Comparison of ENCODE assay signal across 14 cellular contexts in the genomic region with DNA sequence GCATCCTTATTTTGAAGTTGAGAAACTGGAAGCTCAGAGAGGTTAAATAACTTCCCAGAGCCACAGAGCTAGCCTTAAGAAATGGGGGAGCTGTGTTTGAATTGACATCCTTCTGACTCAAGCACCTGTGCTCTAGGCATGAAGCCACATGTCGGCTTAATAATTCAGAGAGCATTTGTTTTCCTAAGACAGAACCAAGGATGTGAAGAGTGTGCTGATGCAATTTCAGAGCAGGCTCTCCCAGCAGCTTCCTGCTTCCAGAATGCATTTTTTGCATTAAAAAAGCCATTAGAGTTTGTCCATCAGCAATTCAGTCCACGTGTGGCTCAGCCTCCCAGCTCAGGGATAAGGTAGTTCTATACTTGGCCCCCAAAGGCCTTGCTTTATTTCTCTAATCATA. TPM values are rescaled to one million over a fixed set of nuclear protein-coding genes. Genes with fewer than 3 reads are reported as not detected.
DNase-seq lines count a peak whose midpoint lies in the region; ATAC-seq, FAIRE-seq and TF ChIP-seq lines count a peak whose summit lies in the region.
"Had no signal": no experiment of that assay in that cellular context is flagged by ENCODE, and none has a peak within 500 bp of the region (broad histone marks: within the 10 kb centered on the region; RNA-seq: fewer than 3 reads in every experiment).

No MANE protein-coding gene starts in this region.

- H2AFZ ChIP-seq in GM23248 (peak overlapping the region; percentile 36), keratinocyte (ENCODE audit: control insufficient read depth, low read length) (peak overlapping the region; percentile 20)
- H2AFZ ChIP-seq: hepatocyte had no signal

- no peaks in the 10 kb centered on the region for H3K9me2 ChIP-seq in GM23248 (ENCODE audit: insufficient read depth)

- WGBS in GM23248 (ENCODE audit: low coverage in 1 of 2, low lambda C conversion rate in 2 of 2, missing lambda C conversion rate in 2 of 2), 2 experiments, result 90 to 95% methylated on average over 2 of the region's 2 CpGs

- no peak for TF ChIP-seq CTCF in AG10803 (conservative IDR thresholded peaks at IDR 0.05; ENCODE audit: low read length)
- TF ChIP-seq CTCF in keratinocyte (optimal IDR thresholded peaks at IDR 0.05 in 1 of 3, IDR thresholded peaks at IDR 0.05 in 1 of 3, conservative IDR thresholded peaks at IDR 0.05 in 1 of 3; ENCODE audit: extremely low read depth in 1 of 3, insufficient read depth in 2 of 3, low read length in 3 of 3), result no peak

- FAIRE-seq in keratinocyte (lab: Jason Lieb, UNC), result peak; percentile 96

- 0 out of 2 replicates have a peak overlapping the region, but pooled peaks have one; percentile 8 for H3K27ac ChIP-seq in GM23248
- H3K27ac ChIP-seq in keratinocyte (ENCODE audit: control insufficient read depth, insufficient read depth, low read length), result peak overlapping the region; percentile 65
- H3K27ac ChIP-seq: hepatocyte had no signal

- H3K4me1 ChIP-seq in GM23248 (ENCODE audit: insufficient read depth) (peaks cover 18% of the 10 kb centered on the region), adipocyte (ENCODE audit: control insufficient read depth, insufficient read depth, low read length) (peaks cover 6% of the 10 kb centered on the region), keratinocyte (ENCODE audit: control insufficient read depth, extremely low read depth, insufficient read depth, low read length) (peaks cover 11% of the 10 kb centered on the region)

- peak; percentile 73 for DNase-seq in AG10803 (ENCODE audit: low read depth)
- DNase-seq in GM23248, result peak; percentile 25
- DNase-seq in adipocyte (ENCODE audit: low read depth), result peak; percentile 50
- DNase-seq in keratinocyte (ENCODE audit: low read depth, low spot score), result no peak
- no peak for DNase-seq in pons (ENCODE audit: low spot score)
- DNase-seq: activated naive CD8-positive, alpha-beta T cell treated with anti-CD3 and anti-CD28 coated beads, Interleukin-2, amount 10 ng/mL, durations not matched to agents 7 days and 5 days; C1 segment of cervical spinal cord; NCI-H2081 treated with DMSO at 0.1 percent for 48 hours; stimulated activated naive CD4-positive, alpha-beta T cell; T-helper 2 cell had no signal

- no peaks in the 10 kb centered on the region for H4K20me1 ChIP-seq in GM23248 (ENCODE audit: insufficient read depth)
- H4K20me1 ChIP-seq in keratinocyte (ENCODE audit: control insufficient read depth, extremely low read depth, insufficient read depth, low read length), result no peaks in the 10 kb centered on the region

- in situ Hi-C loops in GM23248 (cut with MboI), result loop anchor here (10.0 kb wide), 1 partner anchor 100 kb away; no protein-coding TSS in a partner anchor

- H3K79me2 ChIP-seq in GM23248 (ENCODE audit: insufficient read depth) (peaks cover 100% of the 10 kb centered on the region), keratinocyte (ENCODE audit: control insufficient read depth, insufficient read depth, low read length) (no peaks in the 10 kb centered on the region)
- H3K79me2 ChIP-seq: hepatocyte had no signal

- no peaks in the 10 kb centered on the region for H3K36me3 ChIP-seq in GM23248 (ENCODE audit: low read depth)
- no peaks in the 10 kb centered on the region for H3K36me3 ChIP-seq in adipocyte (ENCODE audit: control insufficient read depth, insufficient read depth, low read length, severe bottlenecking)
- no peaks in the 10 kb centered on the region for H3K36me3 ChIP-seq in keratinocyte (ENCODE audit: control insufficient read depth in 2 of 2, extremely low read depth in 1 of 2, insufficient read depth in 2 of 2, low read length in 2 of 2)

- ATAC-seq in SK-N-SH treated with all-trans-retinoic acid at 6 μM for 48 hours, result no peak
- ATAC-seq in GM18861 (IDR thresholded peaks at IDR 0.05; ENCODE audit: unreplicated experiment), result no peak
- no peak for ATAC-seq in HG03520 (IDR thresholded peaks at IDR 0.05; ENCODE audit: unreplicated experiment)

- H3K27me3 ChIP-seq in GM23248 (replicated peaks; ENCODE audit: insufficient read depth) (no peaks in the 10 kb centered on the region), adipocyte (replicated peaks; ENCODE audit: control insufficient read depth, insufficient read depth, low read length) (no peaks in the 10 kb centered on the region), keratinocyte (ENCODE audit: control insufficient read depth, extremely low read depth, insufficient read depth, low read length) (no peaks in the 10 kb centered on the region)
- H3K27me3 ChIP-seq: hepatocyte had no signal

- H3K9me3 ChIP-seq in GM23248 (ENCODE audit: low read depth), result no peaks in the 10 kb centered on the region
- no peaks in the 10 kb centered on the region for H3K9me3 ChIP-seq in adipocyte (ENCODE audit: control insufficient read depth, low read length)
- no peaks in the 10 kb centered on the region for H3K9me3 ChIP-seq in keratinocyte (ENCODE audit: control insufficient read depth, low read depth, low read length)

- no peak overlapping the region for H3K9ac ChIP-seq in GM23248
- no peak overlapping the region for H3K9ac ChIP-seq in adipocyte (ENCODE audit: low read length)
- no peak overlapping the region for H3K9ac ChIP-seq in keratinocyte (ENCODE audit: control insufficient read depth, extremely low read depth, insufficient read depth, low read length)

- dilution Hi-C loops in keratinocyte (cut with MboI; ENCODE audit: extremely low pct_ligation_motif_present, low sequenced_read_pairs), result no loop called here

- H3F3A ChIP-seq in GM23248 (ENCODE audit: insufficient read depth), result peaks cover 5% of the 10 kb centered on the region; the same call in 1 of the 2 replicates

- H3K4me2 ChIP-seq in GM23248 (ENCODE audit: unreplicated experiment) (no peak overlapping the region), keratinocyte (ENCODE audit: control insufficient read depth, extremely low read depth, insufficient read depth, low read depth, low read length) (peak overlapping the region; percentile 41)
- H3K4me2 ChIP-seq: hepatocyte had no signal

- H3K9me1 ChIP-seq in keratinocyte (ENCODE audit: control insufficient read depth, extremely low read depth, insufficient read depth, low read length), result no peaks in the 10 kb centered on the region

- H3K4me3 ChIP-seq in AG10803 (ENCODE audit: low read length), result no peak overlapping the region
- H3K4me3 ChIP-seq in GM23248, result no peak overlapping the region
- no peak overlapping the region for H3K4me3 ChIP-seq in adipocyte (ENCODE audit: low read length)
- no peak overlapping the region for H3K4me3 ChIP-seq in keratinocyte (ENCODE audit: control insufficient read depth in 2 of 3, extremely low read depth in 1 of 3, insufficient read depth in 2 of 3, low read depth in 1 of 3, low read length in 3 of 3)
- H3K4me3 ChIP-seq: hepatocyte had no signal

TF ChIP-seq in SK-N-SH treated with all-trans-retinoic acid at 6 μM for 48 hours, 23 proteins besides CTCF, POLR2A, EP300 and RAD21:
- TF ChIP-seq ZNF70 (CRISPR knock-in tag; IDR thresholded peaks at IDR 0.05) (no peak), ESRRG (CRISPR knock-in tag; IDR thresholded peaks at IDR 0.05) (no peak)

RNA-seq across cellular contexts. Expression of gene DOCK10, which starts 37.7 kb away (rescaled TPM):
- total RNA-seq in GM23248 (2014; rRNA removed; shearing (Covaris generic)), result 19.2 and 20.5 TPM in 2 replicates
- polyA plus RNA-seq in GM23248 (2016; fragmentation: Nextera tagmentation; extraction: Ambion mirVana), result 6.1 and 8.5 TPM in 2 replicates
- 1.0 to 2.5 TPM (median 1.4 TPM) in 3 replicates for polyA plus RNA-seq in keratinocyte
- 0.27 TPM for polyA plus RNA-seq in keratinocyte (2011; ENCODE audit: low read depth)
- polyA plus RNA-seq in keratinocyte (2011; cell fraction: cytosol; rRNA removed), result 0.21 and 0.29 TPM in 2 replicates
- 0.80 and 1.8 TPM in 2 replicates for polyA plus RNA-seq in keratinocyte (2011; cell fraction: nucleus; rRNA removed)
- polyA plus RNA-seq in keratinocyte (2012; ENCODE audit: low replicate concordance), result 0.01 and 0.58 TPM in 2 replicates
- 1.2 to 2.7 TPM (median 1.5 TPM) in 3 replicates for polyA minus RNA-seq in keratinocyte
- 4.0 TPM for polyA minus RNA-seq in keratinocyte (2011; cell fraction: cytosol; rRNA and poly(A)+ RNA removed)
- polyA minus RNA-seq in keratinocyte (2011; cell fraction: nucleus; rRNA and poly(A)+ RNA removed), result 1.3 and 1.6 TPM in 2 replicates

Comparison
In these comparisons a context has a peak if more than half of its experiments do, and no peak if none do; other contexts are left out.
1. DNase-seq: peak in AG10803 (single experiment), GM23248 (single experiment) and adipocyte (single experiment); none in keratinocyte (single experiment) and pons (single experiment).